Comparison of ENCODE assay signal across 21 cellular contexts in the genomic region with DNA sequence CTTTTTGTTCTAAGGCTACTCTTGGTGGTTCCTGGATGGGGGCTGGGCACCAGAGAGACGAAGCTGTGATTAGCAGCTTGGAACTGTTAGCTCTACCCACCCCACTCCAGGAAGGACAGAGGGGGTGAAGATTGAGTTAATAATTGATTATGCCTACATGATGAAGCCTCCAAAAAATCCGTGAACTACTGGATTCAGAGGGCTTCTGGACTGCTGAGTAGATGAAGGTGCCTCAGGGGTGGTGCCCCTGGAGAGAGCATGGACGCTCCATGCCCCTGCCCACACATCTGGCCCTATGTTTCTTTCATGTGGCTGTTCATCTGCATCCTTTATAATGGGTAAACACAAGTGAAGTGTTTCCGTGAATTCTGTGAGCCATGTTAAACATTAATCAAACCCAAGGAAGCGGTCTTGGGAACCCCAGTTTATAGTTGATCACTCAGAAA. TPM values are rescaled to one million over a fixed set of nuclear protein-coding genes. Genes with fewer than 3 reads are reported as not detected.
DNase-seq lines count a peak whose midpoint lies in the region; ATAC-seq, FAIRE-seq and TF ChIP-seq lines count a peak whose summit lies in the region.
"Had no signal": no experiment of that assay in that cellular context is flagged by ENCODE, and none has a peak within 500 bp of the region (broad histone marks: within the 10 kb centered on the region; RNA-seq: fewer than 3 reads in every experiment).

No MANE protein-coding gene starts in this region.

- no peak for TF ChIP-seq CTCF in CD4-positive, alpha-beta T cell (IDR thresholded peaks at IDR 0.05)
- TF ChIP-seq CTCF in endodermal cell (conservative IDR thresholded peaks at IDR 0.05), result no peak
- TF ChIP-seq CTCF in nephron (IDR thresholded peaks at IDR 0.05; ENCODE audit: unreplicated experiment in 3 of 3), result no peak

- peaks cover 23% of the 10 kb centered on the region for H3K36me3 ChIP-seq in endodermal cell (ENCODE audit: control insufficient read depth, insufficient read depth, low read length)
- H3K36me3 ChIP-seq: cardiac muscle cell, sigmoid colon, uterus had no signal

- no peak for ATAC-seq in CD4-positive, alpha-beta T cell (ENCODE audit: poor library complexity)
- ATAC-seq in HG03457 (IDR thresholded peaks at IDR 0.05; ENCODE audit: unreplicated experiment), result no peak

- H3K4me3 Mint-ChIP-seq in CD4-positive, alpha-beta T cell, result no peak overlapping the region
- H3K4me3 Mint-ChIP-seq in endodermal cell (peak overlapping the region; percentile 1), nephron (peak overlapping the region in 1 of 3 experiments; percentile 32)
- H3K4me3 Mint-ChIP-seq: H9 had no signal

- H3K27me3 ChIP-seq in CD4-positive, alpha-beta T cell (ENCODE audit: control insufficient read depth, insufficient read depth, low read length), result no peaks in the 10 kb centered on the region
- H3K27me3 ChIP-seq in endodermal cell (ENCODE audit: control insufficient read depth, insufficient read depth, low read length, poor library complexity, severe bottlenecking), result no peaks in the 10 kb centered on the region
- H3K27me3 ChIP-seq: BE2C, cardiac muscle cell, sigmoid colon, uterus had no signal

- POLR2A ChIA-PET in CD4-positive, alpha-beta T cell (lab: Charles Lee), result no interaction called here

- no peaks in the 10 kb centered on the region for H3K9me3 ChIP-seq in CD4-positive, alpha-beta T cell (ENCODE audit: control insufficient read depth, low read length)
- H3K9me3 ChIP-seq in endodermal cell (ENCODE audit: control insufficient read depth, low read length), result no peaks in the 10 kb centered on the region
- H3K9me3 ChIP-seq: BE2C, sigmoid colon, uterus had no signal

- H3K4me3 ChIP-seq in endodermal cell (ENCODE audit: low read length), result peak overlapping the region; percentile 27
- H3K4me3 ChIP-seq: cardiac muscle cell, sigmoid colon, uterus had no signal

- no peak overlapping the region for H3K9ac ChIP-seq in endodermal cell (ENCODE audit: extremely low read depth, low read length, poor library complexity, severe bottlenecking)

- H3K27ac ChIP-seq in CD4-positive, alpha-beta T cell (ENCODE audit: low read depth, low read length), result no peak overlapping the region
- no peak overlapping the region for H3K27ac ChIP-seq in endodermal cell (ENCODE audit: low read depth, low read length)
- H3K27ac ChIP-seq: cardiac muscle cell, sigmoid colon, uterus had no signal

- peak; percentile 80 for FAIRE-seq in GM12892 (lab: Jason Lieb, UNC)

- CTCF ChIA-PET in CD4-positive, alpha-beta T cell (lab: Charles Lee), result no interaction called here

- no peaks in the 10 kb centered on the region for H3K9me3 Mint-ChIP-seq in CD4-positive, alpha-beta T cell
- no peaks in the 10 kb centered on the region for H3K9me3 Mint-ChIP-seq in endodermal cell
- no peaks in the 10 kb centered on the region for H3K9me3 Mint-ChIP-seq in nephron
- H3K9me3 Mint-ChIP-seq: H9 had no signal

- peaks cover 78% of the 10 kb centered on the region for H3K4me1 Mint-ChIP-seq in CD4-positive, alpha-beta T cell (ENCODE audit: low read depth)
- H3K4me1 Mint-ChIP-seq in endodermal cell (peaks cover 47% of the 10 kb centered on the region), nephron (peaks cover 39% of the 10 kb centered on the region)

- intact Hi-C loops in CD4-positive, alpha-beta T cell (cut with DNase I, micrococcal nuclease), result no loop called here

- peak overlapping the region; percentile 74 for H3K27ac Mint-ChIP-seq in CD4-positive, alpha-beta T cell
- peak overlapping the region; percentile 22 for H3K27ac Mint-ChIP-seq in endodermal cell
- H3K27ac Mint-ChIP-seq in nephron, result peak overlapping the region; percentile 84 to 96 (median 86)

- in situ Hi-C loops in KBM-7 (cut with MboI; ENCODE audit: low pct_unique_long_range_greater_than_20kb, low sequenced_read_pairs), result no loop called here

- peaks cover 14% of the 10 kb centered on the region for H3K4me1 ChIP-seq in endodermal cell (ENCODE audit: control insufficient read depth, insufficient read depth, low read length)

- TF ChIP-seq POLR2A in GM12892 (IDR thresholded peaks at IDR 0.05; ENCODE audit: low read depth, low read length), result no peak

- WGBS in endodermal cell (ENCODE audit: insufficient coverage in 1 of 2, insufficient read length in 1 of 2), 2 experiments, result 77 to 100% methylated on average over 3 to 5 of the region's 5 CpGs

- H3K27me3 Mint-ChIP-seq in CD4-positive, alpha-beta T cell, result no peaks in the 10 kb centered on the region
- H3K27me3 Mint-ChIP-seq in endodermal cell (ENCODE audit: insufficient read depth) (no peaks in the 10 kb centered on the region), nephron (ENCODE audit: low read depth) (no peaks in the 10 kb centered on the region)

- no peak for DNase-seq in CD4-positive, alpha-beta T cell
- DNase-seq in GM12892 (ENCODE audit: insufficient read length), result no peak
- DNase-seq in endodermal cell, result peak; percentile 49
- no peak for DNase-seq in AML-193 (lab: John Stamatoyannopoulos, UW)
- no peak for DNase-seq in NOMO-1 treated with dmso at 0.1 percent for 144 hours (lab: John Stamatoyannopoulos, UW; ENCODE audit: unreplicated experiment)
- no peak for DNase-seq in KBM-7
- DNase-seq: activated CD4-positive, alpha-beta T cell treated with anti-CD3 and anti-CD28 coated beads, Interleukin-2, amount 50 U/mL, for 1 hour; BE2C; DND-41; H9; mammary epithelial cell; NCI-H1092 treated with DMSO at 0.1 percent for 48 hours; NK-92 treated with Interleukin-12 subunit alpha and Interleukin-12 subunit beta, amount 100 ng/mL, for 24 hours; nucleus accumbens; Right ventricle myocardium superior; sigmoid colon; stimulated activated CD4-positive, alpha-beta T cell treated with anti-CD3 and anti-CD28 coated beads, Interleukin-4, amount 100 ng/mL, for 4 hours; uterus had no signal

- H3K36me3 Mint-ChIP-seq in CD4-positive, alpha-beta T cell (ENCODE audit: low read depth), result peaks cover 56% of the 10 kb centered on the region
- H3K36me3 Mint-ChIP-seq in endodermal cell (ENCODE audit: low read depth) (peaks cover 31% of the 10 kb centered on the region), nephron (ENCODE audit: low read depth) (peaks cover 14% of the 10 kb centered on the region)

RNA-seq across cellular contexts. Expression of a gene that starts 47.3 kb away (rescaled TPM):
- total RNA-seq in CD4-positive, alpha-beta T cell, result 1 to 10 TPM; 7.4 to 7.5 TPM
- polyA plus RNA-seq in GM12892 (2012; ENCODE audit: missing spikeins), result 1.4 TPM
- 10 to 100 TPM in 1 of 2 donors, 1 to 10 TPM in 1; 5.6 to 10.9 TPM for total RNA-seq in endodermal cell
- 1.8 TPM for polyA plus RNA-seq in endodermal cell (2013, experiment 1 of 2)
- polyA plus RNA-seq in endodermal cell (2013, experiment 2 of 2), result 2.5 TPM
- total RNA-seq: Right ventricle myocardium superior had no signal

Comparison
In these comparisons a context has a peak if more than half of its experiments do, and no peak if none do; other contexts are left out.
1. H3K27ac Mint-ChIP-seq: peak in every context shown above with its lines; median percentile 86 in nephron; 74 in CD4-positive, alpha-beta T cell; 22 in endodermal cell.